Comparison of ENCODE assay signal across 20 cellular contexts in the genomic region with DNA sequence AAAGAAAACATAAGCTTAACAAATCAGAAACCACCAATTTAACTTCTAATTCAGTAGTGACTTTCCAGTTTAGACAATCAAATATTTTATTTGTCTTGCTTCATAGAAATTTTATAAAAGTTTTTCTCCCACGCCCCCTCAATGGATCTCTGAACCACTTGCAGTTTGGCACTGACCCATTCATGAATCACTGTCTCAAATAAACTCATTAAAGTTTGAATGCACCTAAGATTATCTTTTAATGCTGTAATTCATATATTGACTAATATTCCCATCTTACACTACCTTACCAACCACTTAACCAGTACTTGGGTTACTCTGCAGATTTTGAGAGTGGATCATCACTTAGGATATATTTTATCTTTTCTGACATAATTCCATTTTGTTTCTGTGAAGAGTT.
"Had no signal": no experiment of that assay in that cellular context is flagged by ENCODE, and none has a peak within 500 bp of the region (broad histone marks: within the 10 kb centered on the region; RNA-seq: fewer than 3 reads in every experiment).

No MANE protein-coding gene starts in this region.

- DNase-seq: colonic mucosa; dermis blood vessel endothelial cell; esophagus squamous epithelium; foreskin keratinocyte; heart left ventricle; hippocampal formation; mucosa of descending colon; natural killer cell; ovary; sigmoid colon; small intestine; stimulated activated CD4-positive, alpha-beta T cell treated with anti-CD3 and anti-CD28 coated beads, Interleukin-2, amount 100 ng/mL, for 48 hours; stimulated activated CD8-positive, alpha-beta memory T cell treated with anti-CD3 and anti-CD28 coated beads, Interleukin-4, amount 100 ng/mL, for 48 hours; stimulated activated naive CD8-positive, alpha-beta T cell treated with anti-CD3 and anti-CD28 coated beads, Interleukin-15, Interleukin-2, amounts not matched to agents 100 U/mL and 50 U/mL, for 24 hours; tibial artery; upper lobe of left lung; uterus had no signal

- ATAC-seq: foreskin keratinocyte; heart left ventricle; left lobe of liver; mucosa of descending colon; natural killer cell; stimulated activated effector memory CD8-positive, alpha-beta T cell treated with anti-CD3 and anti-CD28 coated beads, Interleukin-12 subunit alpha, Interleukin-12 subunit beta, amount 100 ng/mL, for 72 hours; stimulated activated naive CD8-positive, alpha-beta T cell treated with anti-CD3 and anti-CD28 coated beads, Interleukin-15, Interleukin-2, amounts not matched to agents 100 U/mL and 50 U/mL, for 24 hours had no signal

- H3K9me3 ChIP-seq: colonic mucosa, esophagus squamous epithelium, ovary, right atrium auricular region, sigmoid colon, tibial artery, upper lobe of left lung, uterus had no signal

- H3K27me3 ChIP-seq: colonic mucosa, esophagus squamous epithelium, foreskin keratinocyte, heart left ventricle, ovary, right atrium auricular region, sigmoid colon, tibial artery, upper lobe of left lung, uterus had no signal

- H3K4me1 ChIP-seq: colonic mucosa, esophagus squamous epithelium, foreskin keratinocyte, heart left ventricle, right atrium auricular region, sigmoid colon, tibial artery, upper lobe of left lung, uterus had no signal

- H3K27ac ChIP-seq: colonic mucosa, esophagus squamous epithelium, foreskin keratinocyte, heart left ventricle, ovary, right atrium auricular region, sigmoid colon, tibial artery, upper lobe of left lung, uterus had no signal

- H3K36me3 ChIP-seq: colonic mucosa, esophagus squamous epithelium, heart left ventricle, ovary, right atrium auricular region, sigmoid colon, tibial artery, upper lobe of left lung, uterus had no signal

- H3K4me3 ChIP-seq: colonic mucosa, esophagus squamous epithelium, heart left ventricle, mucosa of descending colon, ovary, right atrium auricular region, sigmoid colon, tibial artery, upper lobe of left lung, uterus had no signal
